ENCODE assay signal across 1 cellular context in genomic region chr3:16673530-16673929, GRCh38.
TF ChIP-seq lines count a peak whose summit lies in the region.

No MANE protein-coding gene starts in this region.

TF ChIP-seq in GM23338, 12 proteins besides CTCF, POLR2A, EP300 and RAD21 (continued from another document):
- no peak for TF ChIP-seq ZNF331 (CRISPR knock-in tag; IDR thresholded peaks at IDR 0.05; ENCODE audit: low read depth)
- TF ChIP-seq EZH2phosphoT487 (IDR thresholded peaks at IDR 0.05; ENCODE audit: unreplicated experiment), result no peak
- TF ChIP-seq ZNF114 (CRISPR knock-in tag; IDR thresholded peaks at IDR 0.05), result no peak
